1 cellular context compared by ENCODE assay signal in genomic region chr13:42283574-42283973, GRCh38.
TF ChIP-seq lines count a peak whose summit lies in the region.

No MANE protein-coding gene starts in this region.

TF ChIP-seq in HepG2, 621 proteins besides CTCF, POLR2A, EP300 and RAD21:
- TF ChIP-seq SRF (IDR thresholded peaks at IDR 0.05; ENCODE audit: low read depth, low read length) (0 out of 2 replicates have a peak, but pooled peaks have one; percentile 23), ZNF629 (CRISPR knock-in tag; conservative IDR thresholded peaks at IDR 0.05) (peak; percentile 74), MXI1 (IDR thresholded peaks at IDR 0.05; ENCODE audit: borderline replicate concordance, low read depth, low read length) (no peak)
